In genomic region chr5:177671755-177672690, GRCh38 we compare ENCODE assay signal across 8 cellular contexts.
A peak's percentile ranks its signal among the peaks of the same experiment; 100 is the strongest.
DNase-seq lines count a peak whose midpoint lies in the region; ATAC-seq and TF ChIP-seq lines count a peak whose summit lies in the region.
"Not testable (repeated sequence)": the region's sequence is repeated elsewhere in the genome, so short reads cannot be mapped to it uniquely, and the experiment has no call there.

No MANE protein-coding gene starts in this region.

- not testable (repeated sequence) for H3K9me3 ChIP-seq in T-helper 17 cell (ENCODE audit: control insufficient read depth, low read length, poor library complexity, severe bottlenecking); neuron (ENCODE audit: low read length)

- H3K27me3 ChIP-seq in neuron (ENCODE audit: insufficient read depth, low read length) = not testable (repeated sequence)

- peak overlapping the region; percentile 50 for H3K4me3 ChIP-seq in neuron (ENCODE audit: low read length)

- H3K36me3 ChIP-seq in neuron (ENCODE audit: insufficient read depth, low read length) = not testable (repeated sequence)

- DNase-seq in CD1c-positive myeloid dendritic cell (ENCODE audit: extremely low spot score) = peak; percentile 67
- peak; percentile 62 to 77 (median 70) for DNase-seq in T-helper 17 cell
- DNase-seq in activated naive CD4-positive, alpha-beta T cell treated with anti-CD3 and anti-CD28 coated beads, Interleukin-2, amount 50 U/mL, for 16 hours = peak; percentile 82
- DNase-seq in glutamatergic neuron = peak; percentile 75
- DNase-seq in stimulated activated CD8-positive, alpha-beta memory T cell treated with anti-CD3 and anti-CD28 coated beads, Interleukin-4, amount 100 ng/mL, for 1 hour (ENCODE audit: low read depth in 2 of 2, low spot score in 1 of 2) = peak; percentile 18 to 47

- not testable (repeated sequence) for H3K27me3 Mint-ChIP-seq in T-helper 17 cell; glutamatergic neuron (ENCODE audit: unreplicated experiment)

- not testable (repeated sequence) for H3K9me3 Mint-ChIP-seq in glutamatergic neuron (ENCODE audit: unreplicated experiment)

- TF ChIP-seq CTCF in glutamatergic neuron (IDR thresholded peaks at IDR 0.05; ENCODE audit: partially characterized antibody, unreplicated experiment) = not testable (repeated sequence)

- H3K36me3 Mint-ChIP-seq in T-helper 17 cell (ENCODE audit: low read depth); glutamatergic neuron (ENCODE audit: unreplicated experiment): not testable (repeated sequence)

- H3K4me3 Mint-ChIP-seq in T-helper 17 cell; glutamatergic neuron (ENCODE audit: unreplicated experiment): not testable (repeated sequence)

- not testable (repeated sequence) for H3K27ac Mint-ChIP-seq in T-helper 17 cell; glutamatergic neuron (ENCODE audit: unreplicated experiment)

- not testable (repeated sequence) for H2AFZ ChIP-seq in neuron (ENCODE audit: low read depth, low read length)

- H3K4me1 ChIP-seq in neuron (ENCODE audit: insufficient read depth, low read length) = not testable (repeated sequence)

- ATAC-seq in GM21360 (IDR thresholded peaks at IDR 0.05; ENCODE audit: unreplicated experiment) = peak; percentile 71
- ATAC-seq in HG03196 (IDR thresholded peaks at IDR 0.05; ENCODE audit: unreplicated experiment) = peak; percentile 56
- ATAC-seq in T-helper 17 cell = peak; percentile 83

- not testable (repeated sequence) for H3K4me1 Mint-ChIP-seq in T-helper 17 cell; glutamatergic neuron (ENCODE audit: low read depth, unreplicated experiment)

Comparison
In these comparisons a context has a peak if more than half of its experiments do, and no peak if none do; other contexts are left out.
1. Peak in every context shown above with its lines: DNase-seq, ATAC-seq and H3K4me3 ChIP-seq.